21 cellular contexts compared by ENCODE assay signal in the genomic region with DNA sequence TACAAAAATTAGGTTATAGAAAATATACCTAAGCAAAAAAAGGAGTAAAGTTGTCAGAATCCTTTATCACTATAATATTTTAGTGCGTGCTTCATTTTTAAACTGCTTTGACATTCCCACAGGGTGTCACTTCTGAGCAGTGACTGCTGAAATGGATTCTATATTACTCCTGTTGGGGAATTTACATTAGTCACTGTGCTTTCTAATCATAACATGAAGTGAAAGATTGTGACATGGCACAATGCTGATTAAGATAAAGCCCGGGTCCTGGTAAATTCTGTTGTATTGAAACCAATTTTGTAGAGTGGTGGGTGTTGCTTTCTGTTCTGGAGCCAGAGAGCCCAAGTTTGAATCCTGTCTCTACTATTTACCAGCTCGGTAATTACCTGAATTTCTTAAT. TPM values are rescaled to one million over a fixed set of nuclear protein-coding genes. Genes with fewer than 3 reads are reported as not detected.
A peak's percentile ranks its signal among the peaks of the same experiment; 100 is the strongest.
DNase-seq lines count a peak whose midpoint lies in the region; ATAC-seq, FAIRE-seq and TF ChIP-seq lines count a peak whose summit lies in the region.
"Had no signal": no experiment of that assay in that cellular context is flagged by ENCODE, and none has a peak within 500 bp of the region (broad histone marks: within the 10 kb centered on the region; RNA-seq: fewer than 3 reads in every experiment).

No MANE protein-coding gene starts in this region.

- TF ChIP-seq CTCF in GM10266 (IDR thresholded peaks at IDR 0.05; ENCODE audit: control insufficient read depth, insufficient read depth, low read depth, missing control alignments) (no peak), epithelial cell of esophagus (IDR thresholded peaks at IDR 0.05; ENCODE audit: insufficient read depth, low read depth, low read length, missing control alignments) (no peak), esophagus muscularis mucosa (IDR thresholded peaks at IDR 0.05) (no peak), pancreas (IDR thresholded peaks at IDR 0.05) (no peak), ovary (IDR thresholded peaks at IDR 0.05) (no peak)

- H3K27me3 ChIP-seq in esophagus muscularis mucosa (no peaks in the 10 kb centered on the region), pancreas (no peaks in the 10 kb centered on the region), ovary (no peaks in the 10 kb centered on the region)
- H3K27me3 ChIP-seq: breast epithelium, gastroesophageal sphincter, SJSA1, thyroid gland had no signal

- H3K4me1 ChIP-seq in esophagus muscularis mucosa (no peaks in the 10 kb centered on the region), pancreas (no peaks in the 10 kb centered on the region), ovary (ENCODE audit: insufficient read depth) (no peaks in the 10 kb centered on the region)
- H3K4me1 ChIP-seq: breast epithelium, gastroesophageal sphincter, HAP-1, SJSA1, thyroid gland had no signal

- no peak for FAIRE-seq in pancreas (lab: Jason Lieb, UNC)

- TF ChIP-seq EP300 in esophagus muscularis mucosa (IDR thresholded peaks at IDR 0.05) = no peak
- TF ChIP-seq EP300 in ovary (IDR thresholded peaks at IDR 0.05) = no peak

- 94% methylated on average over 3 of the region's 3 CpGs for WGBS in esophagus muscularis mucosa
- 57 to 63% methylated on average over 3 of the region's 3 CpGs for WGBS in pancreas, 2 donors
- 86 to 92% (median 87%) methylated on average over 3 of the region's 3 CpGs for WGBS in ovary, 3 donors

- intact Hi-C loops in esophagus muscularis mucosa (cut with DNase I) = no loop called here
- intact Hi-C loops in pancreas (cut with DNase I) = no loop called here
- intact Hi-C loops in ovary (cut with DNase I) = no loop called here

- no peak for TF ChIP-seq POLR2A in esophagus muscularis mucosa (IDR thresholded peaks at IDR 0.05; ENCODE audit: low read depth)
- TF ChIP-seq POLR2A in ovary (IDR thresholded peaks at IDR 0.05) = no peak

- H3K27ac ChIP-seq in esophagus muscularis mucosa (replicated peaks in 1 of 4) = no peak overlapping the region
- no peak overlapping the region for H3K27ac ChIP-seq in pancreas
- no peak overlapping the region for H3K27ac ChIP-seq in ovary
- H3K27ac ChIP-seq: breast epithelium, gastroesophageal sphincter, SJSA1, thyroid gland had no signal

- H3K36me3 ChIP-seq in esophagus muscularis mucosa = peaks cover 0 to 26% (median 17%) of the 10 kb centered on the region in 4 donors
- H3K36me3 ChIP-seq in pancreas = no peaks in the 10 kb centered on the region
- H3K36me3 ChIP-seq in ovary = no peaks in the 10 kb centered on the region
- H3K36me3 ChIP-seq: breast epithelium, HAP-1, thyroid gland had no signal

- peak; percentile 45 for ATAC-seq in GM18511 (IDR thresholded peaks at IDR 0.05; ENCODE audit: unreplicated experiment)
- peak; percentile 52 for ATAC-seq in HG03439 (IDR thresholded peaks at IDR 0.05; ENCODE audit: unreplicated experiment)
- ATAC-seq in pancreas = no peak
- no peak for ATAC-seq in GM19351 (IDR thresholded peaks at IDR 0.05; ENCODE audit: unreplicated experiment)
- ATAC-seq: gastroesophageal sphincter, left cardiac atrium had no signal

- DNase-seq in GM10266 (ENCODE audit: extremely low spot score) (peak; percentile 41), epithelial cell of esophagus (ENCODE audit: low read depth) (peak; percentile 44), esophagus muscularis mucosa (ENCODE audit: extremely low spot score) (no peak), pancreas (no peak), ovary (no peak)
- DNase-seq: activated CD4-positive, alpha-beta T cell treated with anti-CD3 and anti-CD28 coated beads, Interleukin-2, amount 10 ng/mL, durations not matched to agents 7 days and 5 days; dermis blood vessel endothelial cell; left cardiac atrium; midbrain; NCI-H1105 treated with DMSO at 0.1 percent for 48 hours; NCI-H524 treated with DMSO at 0.1 percent for 48 hours; nephron progenitor cell; T1000; thyroid gland had no signal

- no peak overlapping the region for H3K4me3 ChIP-seq in epithelial cell of esophagus (ENCODE audit: low read length)
- no peak overlapping the region for H3K4me3 ChIP-seq in esophagus muscularis mucosa
- no peak overlapping the region for H3K4me3 ChIP-seq in pancreas
- no peak overlapping the region for H3K4me3 ChIP-seq in ovary
- H3K4me3 ChIP-seq: breast epithelium, gastroesophageal sphincter, HAP-1, SJSA1, thyroid gland had no signal

- H3K9me3 ChIP-seq in esophagus muscularis mucosa (no peaks in the 10 kb centered on the region), pancreas (no peaks in the 10 kb centered on the region), ovary (no peaks in the 10 kb centered on the region)
- H3K9me3 ChIP-seq: breast epithelium, gastroesophageal sphincter, HAP-1, SJSA1, thyroid gland had no signal

RNA-seq across cellular contexts. Expression of gene EHHADH, which starts 36.4 kb away (rescaled TPM):
- total RNA-seq in esophagus muscularis mucosa (1 to 10 TPM; 2.1 to 4.7 (median 3.8) TPM), pancreas (10 to 100 TPM in 1 of 6 donors, 1 to 10 TPM in 5; 6.1 to 10.4 (median 7.3) TPM), ovary (1 to 10 TPM; 1.4 to 6.9 (median 2.9) TPM)
- polyA plus RNA-seq in pancreas (1 to 10 TPM; 2.6 to 3.6 TPM), ovary (1 to 10 TPM; 2.1 to 6.6 TPM)

Comparison
In these comparisons a context has a peak if more than half of its experiments do, and no peak if none do; other contexts are left out.
1. DNase-seq: peak in GM10266 (single experiment) and epithelial cell of esophagus (single experiment); none in esophagus muscularis mucosa (single experiment), pancreas (0 of 6) and ovary (0 of 5).
2. ATAC-seq: peak in GM18511 (single experiment) and HG03439 (single experiment); none in pancreas (0 of 4) and GM19351 (single experiment).